11 cellular contexts compared by ENCODE assay signal in genomic region chr12:64039285-64039871, GRCh38.
DNase-seq lines count a peak whose midpoint lies in the region; ATAC-seq, FAIRE-seq and TF ChIP-seq lines count a peak whose summit lies in the region.
"Had no signal": no experiment of that assay in that cellular context is flagged by ENCODE, and none has a peak within 500 bp of the region (broad histone marks: within the 10 kb centered on the region; RNA-seq: fewer than 3 reads in every experiment).

No MANE protein-coding gene starts in this region.

- no peaks in the 10 kb centered on the region for H3K36me3 ChIP-seq in bronchial epithelial cell (ENCODE audit: control insufficient read depth, insufficient read depth, low read length)
- no peaks in the 10 kb centered on the region for H3K36me3 ChIP-seq in HepG2 (replicated peaks in 1 of 2; ENCODE audit: control insufficient read depth in 1 of 2, insufficient read depth in 2 of 2, low read length in 2 of 2)

- H3K4me3 Mint-ChIP-seq in activated CD4-positive, alpha-beta T cell treated with anti-CD3 and anti-CD28 coated beads for 36 hours: no peak overlapping the region
- H3K4me3 Mint-ChIP-seq in activated T-cell treated with anti-CD3 and anti-CD28 coated beads, Interleukin-2, amount 50 U/mL, for 4 hours: no peak overlapping the region
- H3K4me3 Mint-ChIP-seq: natural killer cell treated with Interleukin-12 subunit alpha and Interleukin-12 subunit beta and Interleukin-15 and Interleukin-18, amount 100 ng/mL, for 72 hours had no signal

- POLR2A ChIA-PET in HepG2 (lab: Yijun Ruan, JAX): interaction anchor here (0.6 kb wide), 1 partner anchor 87 kb away, joined by 3 read pairs; no protein-coding TSS in a partner anchor
- POLR2A ChIA-PET in activated CD4-positive, alpha-beta T cell treated with anti-CD3 and anti-CD28 coated beads for 36 hours (lab: Charles Lee): no interaction called here

- ATAC-seq in Right ventricle myocardium inferior (peak; percentile 31), HepG2 (no peak), HG03175 (IDR thresholded peaks at IDR 0.05; ENCODE audit: unreplicated experiment) (no peak), GM21786 (IDR thresholded peaks at IDR 0.05; ENCODE audit: unreplicated experiment) (no peak)
- no peak for ATAC-seq in activated CD4-positive, alpha-beta T cell treated with anti-CD3 and anti-CD28 coated beads for 36 hours
- no peak for ATAC-seq in activated T-cell treated with anti-CD3 and anti-CD28 coated beads, Interleukin-2, amount 50 U/mL, for 4 hours
- ATAC-seq: natural killer cell treated with Interleukin-12 subunit alpha and Interleukin-12 subunit beta and Interleukin-15 and Interleukin-18, amount 100 ng/mL, for 72 hours had no signal

- no peak for TF ChIP-seq POLR2A in HepG2 (IDR thresholded peaks at IDR 0.05; ENCODE audit: insufficient read depth in 1 of 2, low read depth in 2 of 2, low read length in 2 of 2)

- intact Hi-C loops in Right ventricle myocardium inferior (cut with DNase I) (no loop called here), cardiac septum (cut with DNase I) (no loop called here), HepG2 (cut with micrococcal nuclease; ENCODE audit: unreplicated experiment) (no loop called here)
- intact Hi-C loops in activated CD4-positive, alpha-beta T cell treated with anti-CD3 and anti-CD28 coated beads for 36 hours (cut with DNase I, micrococcal nuclease): no loop called here

- no peaks in the 10 kb centered on the region for H4K20me1 ChIP-seq in HepG2 (ENCODE audit: insufficient read depth, low read length)

- no peaks in the 10 kb centered on the region for H3K4me1 Mint-ChIP-seq in activated CD4-positive, alpha-beta T cell treated with anti-CD3 and anti-CD28 coated beads for 36 hours
- H3K4me1 Mint-ChIP-seq in activated T-cell treated with anti-CD3 and anti-CD28 coated beads, Interleukin-2, amount 50 U/mL, for 4 hours (ENCODE audit: low read depth): no peaks in the 10 kb centered on the region

- H3K4me1 ChIP-seq in HepG2 (ENCODE audit: insufficient read depth, low read length): peaks cover 7% of the 10 kb centered on the region; the same call in 1 of the 2 replicates

- BruUV-seq in HepG2 (replicated peaks; lab: Mats Ljungman, UMichigan): no TSS peak

- H3K27ac ChIP-seq in HepG2 (ENCODE audit: extremely low read length, insufficient read depth, low read length): no peak overlapping the region
- H3K27ac ChIP-seq: KMS-11 had no signal

- no peak for TF ChIP-seq CTCF in bronchial epithelial cell (IDR thresholded peaks at IDR 0.05; ENCODE audit: insufficient read depth, low read length, severe bottlenecking)
- TF ChIP-seq CTCF in HepG2 (CRISPR knock-in tag; IDR thresholded peaks at IDR 0.05): no peak

- 75% methylated on average over 7 of the region's 7 CpGs for WGBS in HepG2 (ENCODE audit: low lambda C conversion rate)

- peaks cover 1% of the 10 kb centered on the region for H3K27me3 Mint-ChIP-seq in activated CD4-positive, alpha-beta T cell treated with anti-CD3 and anti-CD28 coated beads for 36 hours
- H3K27me3 Mint-ChIP-seq in activated T-cell treated with anti-CD3 and anti-CD28 coated beads, Interleukin-2, amount 50 U/mL, for 4 hours (ENCODE audit: low read depth): no peaks in the 10 kb centered on the region

- TF ChIP-seq RAD21 in HepG2 (CRISPR knock-in tag; IDR thresholded peaks at IDR 0.05): no peak

- H3K9me3 Mint-ChIP-seq in activated CD4-positive, alpha-beta T cell treated with anti-CD3 and anti-CD28 coated beads for 36 hours (ENCODE audit: low read depth): no peaks in the 10 kb centered on the region
- no peaks in the 10 kb centered on the region for H3K9me3 Mint-ChIP-seq in activated T-cell treated with anti-CD3 and anti-CD28 coated beads, Interleukin-2, amount 50 U/mL, for 4 hours
- H3K9me3 Mint-ChIP-seq: natural killer cell treated with Interleukin-12 subunit alpha and Interleukin-12 subunit beta and Interleukin-15 and Interleukin-18, amount 100 ng/mL, for 72 hours had no signal

- H2AFZ ChIP-seq in HepG2 (ENCODE audit: low read length): no peak overlapping the region

- no peaks in the 10 kb centered on the region for H3K79me2 ChIP-seq in HepG2 (ENCODE audit: insufficient read depth, low read length)

- FAIRE-seq in bronchial epithelial cell (lab: Jason Lieb, UNC) (no peak), HepG2 (lab: Jason Lieb, UNC) (no peak)
- FAIRE-seq: A204.1 had no signal

- H3K27me3 ChIP-seq in bronchial epithelial cell (ENCODE audit: control insufficient read depth, insufficient read depth, low read length): no peaks in the 10 kb centered on the region
- H3K27me3 ChIP-seq in HepG2 (ENCODE audit: control insufficient read depth in 1 of 2, insufficient read depth in 2 of 2, low read length in 2 of 2): no peaks in the 10 kb centered on the region

- no peaks in the 10 kb centered on the region for H3K9me3 ChIP-seq in HepG2 (ENCODE audit: low read length)

- H3K27ac Mint-ChIP-seq in activated CD4-positive, alpha-beta T cell treated with anti-CD3 and anti-CD28 coated beads for 36 hours: no peak overlapping the region
- H3K27ac Mint-ChIP-seq: natural killer cell treated with Interleukin-12 subunit alpha and Interleukin-12 subunit beta and Interleukin-15 and Interleukin-18, amount 100 ng/mL, for 72 hours had no signal

- H3K36me3 Mint-ChIP-seq in activated CD4-positive, alpha-beta T cell treated with anti-CD3 and anti-CD28 coated beads for 36 hours (ENCODE audit: low read depth): no peaks in the 10 kb centered on the region
- H3K36me3 Mint-ChIP-seq in activated T-cell treated with anti-CD3 and anti-CD28 coated beads, Interleukin-2, amount 50 U/mL, for 4 hours (ENCODE audit: insufficient read depth): no peaks in the 10 kb centered on the region
- H3K36me3 Mint-ChIP-seq: natural killer cell treated with Interleukin-12 subunit alpha and Interleukin-12 subunit beta and Interleukin-15 and Interleukin-18, amount 100 ng/mL, for 72 hours had no signal

- no peak overlapping the region for H3K9ac ChIP-seq in HepG2 (ENCODE audit: insufficient read depth, low read depth, low read length)
- H3K9ac ChIP-seq: KMS-11 had no signal

- CTCF ChIA-PET in HepG2 (lab: Yijun Ruan, JAX; ENCODE audit: low intra/inter-chr PET ratio, low total read pairs): no interaction called here
- CTCF ChIA-PET in activated CD4-positive, alpha-beta T cell treated with anti-CD3 and anti-CD28 coated beads for 36 hours (lab: Charles Lee): interaction anchor here (1.4 kb wide), 1 partner anchor 15 kb away, joined by 3 read pairs; no protein-coding TSS in a partner anchor

- no peak for TF ChIP-seq EP300 in HepG2 (IDR thresholded peaks at IDR 0.05; ENCODE audit: low read depth in 2 of 2, low read length in 2 of 2)
- TF ChIP-seq EP300 in HepG2 (CRISPR knock-in tag; IDR thresholded peaks at IDR 0.05; ENCODE audit: borderline replicate concordance): no peak

- H3K4me2 ChIP-seq in HepG2 (ENCODE audit: low read depth, low read length): no peak overlapping the region
- H3K4me2 ChIP-seq: KMS-11 had no signal

- DNase-seq in Right ventricle myocardium inferior (ENCODE audit: missing footprints) (no peak), cardiac septum (ENCODE audit: low spot score) (no peak), bronchial epithelial cell (ENCODE audit: low read depth) (peak; percentile 49), HepG2 (ENCODE audit: low spot score) (no peak)
- DNase-seq in activated CD4-positive, alpha-beta T cell treated with anti-CD3 and anti-CD28 coated beads for 36 hours: no peak
- no peak for DNase-seq in activated T-cell treated with anti-CD3 and anti-CD28 coated beads, Interleukin-2, amount 50 U/mL, for 4 hours

- H3K4me3 ChIP-seq in bronchial epithelial cell (ENCODE audit: low read depth, low read length) (no peak overlapping the region), HepG2 (replicated peaks in 1 of 3; ENCODE audit: insufficient read depth in 1 of 3, low read depth in 2 of 3, low read length in 3 of 3) (no peak overlapping the region)

- in situ Hi-C loops in HepG2 (cut with HindIII; ENCODE audit: extremely low pct_ligation_motif_present, low pct_unique_long_range_greater_than_20kb): no loop called here

TF ChIP-seq in HepG2, 621 proteins besides CTCF, POLR2A, EP300 and RAD21 (continues in another document):
- no peak for TF ChIP-seq XBP1 (CRISPR knock-in tag; IDR thresholded peaks at IDR 0.05)
- TF ChIP-seq MTERF4 (CRISPR knock-in tag; IDR thresholded peaks at IDR 0.05): no peak
- TF ChIP-seq SMARCC2 (IDR thresholded peaks at IDR 0.05): no peak
- TF ChIP-seq RBM22 (optimal IDR thresholded peaks at IDR 0.05; ENCODE audit: low read length): no peak
